Comparison of ENCODE assay signal across 33 cellular contexts in the genomic region with DNA sequence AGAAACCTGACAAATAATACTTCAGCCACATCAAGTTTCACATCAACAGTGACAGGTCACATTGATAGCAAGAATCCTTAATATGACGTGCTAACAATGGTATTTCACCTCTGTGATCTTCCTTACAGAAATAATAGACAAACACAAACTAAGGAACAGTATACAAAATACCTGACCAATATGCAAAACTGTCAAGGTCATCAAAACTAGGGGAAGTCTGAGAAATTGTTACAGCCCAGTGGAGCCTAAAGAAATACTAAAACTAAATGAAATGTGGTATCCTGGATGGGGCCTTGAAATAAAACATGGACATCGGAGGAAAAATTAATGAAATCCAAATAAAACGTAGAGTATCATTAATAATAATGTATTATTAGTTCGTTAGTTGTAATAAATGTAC.
"Had no signal": no experiment of that assay in that cellular context is flagged by ENCODE, and none has a peak within 500 bp of the region (broad histone marks: within the 10 kb centered on the region; RNA-seq: fewer than 3 reads in every experiment).

No MANE protein-coding gene starts in this region.

- H3K4me1 ChIP-seq: adrenal gland, body of pancreas, breast epithelium had no signal

- H3K36me3 ChIP-seq: adrenal gland, brain microvascular endothelial cell, breast epithelium had no signal

- H3K4me3 ChIP-seq: adrenal gland, body of pancreas, breast epithelium had no signal

- FAIRE-seq: astrocyte, TTC549 had no signal

- H3K27ac ChIP-seq: adrenal gland, body of pancreas, brain microvascular endothelial cell, breast epithelium, VCaP had no signal

- H3K9me3 ChIP-seq: adrenal gland, body of pancreas, breast epithelium had no signal

- ATAC-seq: activated CD8-positive, alpha-beta T cell treated with anti-CD3 and anti-CD28 coated beads for 36 hours; activated naive CD4-positive, alpha-beta T cell treated with anti-CD3 and anti-CD28 coated beads, Interleukin-2, amount 50 U/mL, for 72 hours; activated T-cell treated with anti-CD3 and anti-CD28 coated beads, Interleukin-2, amount 50 U/mL, for 4 hours; activated T-cell treated with anti-CD3 and anti-CD28 coated beads, Interleukin-2, amount 50 U/mL, for 72 hours; activated T-helper 17 cell treated with anti-CD3 and anti-CD28 coated beads, Interleukin-2, amount 50 U/mL, for 72 hours; body of pancreas had no signal

- H3K27me3 ChIP-seq: adrenal gland, body of pancreas, brain microvascular endothelial cell, breast epithelium had no signal

- DNase-seq: activated B cell treated with CpG ODN at 0.5 μM for 24 hours; activated CD4-positive, alpha-beta memory T cell treated with anti-CD3 and anti-CD28 coated beads for 36 hours; activated CD4-positive, alpha-beta T cell treated with anti-CD3 and anti-CD28 coated beads for 4 hours; activated CD4-positive, alpha-beta T cell treated with anti-CD3 and anti-CD28 coated beads, Interleukin-2, amount 10 ng/mL, durations not matched to agents 24 days and 14 days; activated CD4-positive, alpha-beta T cell treated with anti-CD3 and anti-CD28 coated beads, Interleukin-2, amount 50 U/mL, for 1 hour; activated CD4-positive, alpha-beta T cell treated with anti-CD3 and anti-CD28 coated beads, Interleukin-2, amount 50 U/mL, for 4 hours; activated CD4-positive, CD25-positive, alpha-beta regulatory T cell treated with anti-CD3 and anti-CD28 coated beads, Interleukin-2, amount 50 U/mL, for 72 hours; activated CD8-positive, alpha-beta memory T cell treated with anti-CD3 and anti-CD28 coated beads, Interleukin-2, amount 50 U/mL, for 4 hours; activated CD8-positive, alpha-beta T cell treated with anti-CD3 and anti-CD28 coated beads for 36 hours; activated effector memory CD4-positive, alpha-beta T cell treated with anti-CD3 and anti-CD28 coated beads, Interleukin-2, amount 50 U/mL, for 16 hours; activated gamma-delta T cell treated with Interleukin-2 at 50 U/mL for 16 hours; activated naive CD4-positive, alpha-beta T cell; activated naive CD4-positive, alpha-beta T cell treated with anti-CD3 and anti-CD28 coated beads for 36 hours; activated naive CD4-positive, alpha-beta T cell treated with anti-CD3 and anti-CD28 coated beads, Interleukin-2, amount 50 U/mL, for 16 hours; activated naive CD8-positive, alpha-beta T cell treated with anti-CD3 and anti-CD28 coated beads for 36 hours; activated T-cell treated with anti-CD3 and anti-CD28 coated beads for 4 hours; activated T-cell treated with anti-CD3 and anti-CD28 coated beads, Interleukin-2, amount 50 U/mL, for 1 hour; activated T-cell treated with anti-CD3 and anti-CD28 coated beads, Interleukin-2, amount 50 U/mL, for 4 hours; activated T-cell treated with anti-CD3 and anti-CD28 coated beads, Interleukin-2, amount 50 U/mL, for 72 hours; adrenal gland; amniotic stem cell; aorta; body of pancreas; brain microvascular endothelial cell; central memory CD4-positive, alpha-beta T cell; T-helper 2 cell; T-helper 9 cell had no signal
